Comparison of ENCODE assay signal across 21 cellular contexts in the genomic region with DNA sequence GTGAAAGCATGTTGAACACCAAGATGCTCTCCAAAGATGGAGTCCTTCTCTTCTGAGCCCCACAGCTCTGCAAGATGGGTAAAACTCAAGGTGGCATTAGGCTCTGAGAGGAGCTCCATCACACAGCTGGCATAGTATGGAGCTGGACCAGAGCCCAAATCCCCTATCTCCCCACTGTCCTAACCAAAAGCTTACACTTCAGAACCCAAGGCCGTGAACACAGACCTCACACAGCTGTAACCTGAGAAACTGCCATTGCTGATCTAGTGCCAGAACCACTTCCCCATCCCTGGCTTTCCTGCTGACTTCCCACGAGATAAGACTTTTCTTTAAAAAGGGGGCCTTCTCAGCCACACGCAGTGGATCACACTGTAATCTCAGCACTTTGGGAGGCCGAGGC. TPM values are rescaled to one million over a fixed set of nuclear protein-coding genes. Genes with fewer than 3 reads are reported as not detected.
DNase-seq lines count a peak whose midpoint lies in the region; ATAC-seq and TF ChIP-seq lines count a peak whose summit lies in the region.
"Had no signal": no experiment of that assay in that cellular context is flagged by ENCODE, and none has a peak within 500 bp of the region (broad histone marks: within the 10 kb centered on the region; RNA-seq: fewer than 3 reads in every experiment).

No MANE protein-coding gene starts in this region.

- H3K27me3 ChIP-seq in mesendoderm (ENCODE audit: insufficient read depth, low read length, poor library complexity), result no peaks in the 10 kb centered on the region
- H3K27me3 ChIP-seq: MG63 had no signal

- no peaks in the 10 kb centered on the region for H3K9me3 ChIP-seq in T-helper 17 cell (ENCODE audit: control insufficient read depth, low read length, poor library complexity, severe bottlenecking)
- H3K9me3 ChIP-seq: A549, Caco-2, MG63 had no signal

- H3K79me2 ChIP-seq in mesendoderm (ENCODE audit: control insufficient read depth, insufficient read depth, low read length), result no peaks in the 10 kb centered on the region

- no peak overlapping the region for H3K23ac ChIP-seq in mesendoderm (ENCODE audit: low read length)

- no peak overlapping the region for H3K27ac Mint-ChIP-seq in activated CD8-positive, alpha-beta memory T cell treated with anti-CD3 and anti-CD28 coated beads, Interleukin-2, amount 10 ng/mL, durations not matched to agents 7 days and 5 days
- no peak overlapping the region for H3K27ac Mint-ChIP-seq in T-helper 17 cell
- H3K27ac Mint-ChIP-seq: CD4-positive, alpha-beta T cell had no signal

- H3K4ac ChIP-seq in mesendoderm (ENCODE audit: low read depth, low read length), result no peak overlapping the region

- H3K4me3 ChIP-seq in astrocyte of the spinal cord (ENCODE audit: low read depth, low read length) (no peak overlapping the region), mesendoderm (ENCODE audit: low read length) (no peak overlapping the region)
- H3K4me3 ChIP-seq: A549, MG63 had no signal

- H2BK15ac ChIP-seq in mesendoderm (replicated peaks; ENCODE audit: low read depth), result no peak overlapping the region

- H3K27me3 Mint-ChIP-seq in activated CD8-positive, alpha-beta memory T cell treated with anti-CD3 and anti-CD28 coated beads, Interleukin-2, amount 10 ng/mL, durations not matched to agents 7 days and 5 days, result no peaks in the 10 kb centered on the region
- H3K27me3 Mint-ChIP-seq in T-helper 17 cell, result no peaks in the 10 kb centered on the region
- H3K27me3 Mint-ChIP-seq: CD4-positive, alpha-beta T cell had no signal

- no peak overlapping the region for H3K4me2 ChIP-seq in mesendoderm (ENCODE audit: low read length)
- H3K4me2 ChIP-seq: A549 had no signal

- H3K9me3 Mint-ChIP-seq in activated CD8-positive, alpha-beta memory T cell treated with anti-CD3 and anti-CD28 coated beads, Interleukin-2, amount 10 ng/mL, durations not matched to agents 7 days and 5 days (ENCODE audit: low read depth), result no peaks in the 10 kb centered on the region
- H3K9me3 Mint-ChIP-seq: CD4-positive, alpha-beta T cell had no signal

- peaks cover 8% of the 10 kb centered on the region for H3K36me3 Mint-ChIP-seq in activated CD8-positive, alpha-beta memory T cell treated with anti-CD3 and anti-CD28 coated beads, Interleukin-2, amount 10 ng/mL, durations not matched to agents 7 days and 5 days
- no peaks in the 10 kb centered on the region for H3K36me3 Mint-ChIP-seq in T-helper 17 cell (ENCODE audit: low read depth)

- no peak overlapping the region for H3K4me3 Mint-ChIP-seq in activated CD8-positive, alpha-beta memory T cell treated with anti-CD3 and anti-CD28 coated beads, Interleukin-2, amount 10 ng/mL, durations not matched to agents 7 days and 5 days
- H3K4me3 Mint-ChIP-seq in T-helper 17 cell, result no peak overlapping the region
- H3K4me3 Mint-ChIP-seq: CD4-positive, alpha-beta T cell had no signal

- H3K79me1 ChIP-seq in mesendoderm (ENCODE audit: low read length), result no peaks in the 10 kb centered on the region

- no CpG with 5 or more reads among the region's 4 CpGs for WGBS in mesendoderm (ENCODE audit: extremely low coverage, insufficient coverage, low lambda C conversion rate)

- no peak overlapping the region for H4K8ac ChIP-seq in mesendoderm (ENCODE audit: low read depth, low read length)

- H3K9ac ChIP-seq in mesendoderm (ENCODE audit: low read length), result no peak overlapping the region

- no peak for TF ChIP-seq CTCF in astrocyte of the spinal cord (IDR thresholded peaks at IDR 0.05; ENCODE audit: low read depth, low read length)

- in situ Hi-C loops in astrocyte of the spinal cord (cut with HindIII; ENCODE audit: low sequenced_read_pairs), result no loop called here

- CTCF ChIA-PET in activated CD8-positive, alpha-beta memory T cell treated with anti-CD3 and anti-CD28 coated beads, Interleukin-2, amount 10 ng/mL, durations not matched to agents 7 days and 5 days (lab: Charles Lee), result no interaction called here

- H3K36me3 ChIP-seq in mesendoderm (ENCODE audit: control insufficient read depth, insufficient read depth, low read length), result no peaks in the 10 kb centered on the region
- H3K36me3 ChIP-seq: MG63 had no signal

- ATAC-seq in activated CD8-positive, alpha-beta memory T cell treated with anti-CD3 and anti-CD28 coated beads, Interleukin-2, amount 10 ng/mL, durations not matched to agents 7 days and 5 days, result no peak
- no peak for ATAC-seq in GM19351 (IDR thresholded peaks at IDR 0.05; ENCODE audit: unreplicated experiment)
- no peak for ATAC-seq in T-helper 17 cell
- ATAC-seq: A549, HCT116 had no signal

- H3K18ac ChIP-seq in mesendoderm (ENCODE audit: low read length), result no peak overlapping the region

- peaks cover 2% of the 10 kb centered on the region for H3K4me1 Mint-ChIP-seq in activated CD8-positive, alpha-beta memory T cell treated with anti-CD3 and anti-CD28 coated beads, Interleukin-2, amount 10 ng/mL, durations not matched to agents 7 days and 5 days
- H3K4me1 Mint-ChIP-seq in T-helper 17 cell, result peaks cover 5% of the 10 kb centered on the region

- H4K5ac ChIP-seq in mesendoderm (ENCODE audit: low read length), result no peak overlapping the region

- H3K4me1 ChIP-seq in mesendoderm (ENCODE audit: control insufficient read depth, low read depth, low read length), result no peaks in the 10 kb centered on the region
- H3K4me1 ChIP-seq: A549, Caco-2 had no signal

- no peak overlapping the region for H2BK120ac ChIP-seq in mesendoderm (ENCODE audit: low read depth, low read length)

- H2BK5ac ChIP-seq in mesendoderm (ENCODE audit: low read length), result no peak overlapping the region

- peak; percentile 10 for DNase-seq in activated CD8-positive, alpha-beta memory T cell treated with anti-CD3 and anti-CD28 coated beads, Interleukin-2, amount 50 U/mL, for 48 hours
- no peak for DNase-seq in activated CD8-positive, alpha-beta memory T cell treated with anti-CD3 and anti-CD28 coated beads, Interleukin-2, amount 10 ng/mL, durations not matched to agents 7 days and 5 days
- DNase-seq in astrocyte of the spinal cord (ENCODE audit: low read depth, low spot score) (peak; percentile 18), mesendoderm (peak; percentile 17), T-helper 17 cell (no peak), RKO (ENCODE audit: low spot score) (no peak)
- DNase-seq: Caco-2; CD4-positive, alpha-beta T cell; EL; GOT3; Kasumi-1; MG63; NCI-H1092 treated with DMSO at 0.1 percent for 48 hours; NCI-H146; NCI-H2081; NCI-H446 treated with DMSO at 0.1 percent for 48 hours; NCI-H69; SHP77 had no signal

- no peak overlapping the region for H3K27ac ChIP-seq in mesendoderm (ENCODE audit: low read depth, low read length)
- H3K27ac ChIP-seq: A549 had no signal

- H3K56ac ChIP-seq in mesendoderm (ENCODE audit: low read length), result no peak overlapping the region

- H2AK5ac ChIP-seq in mesendoderm (ENCODE audit: low read length), result no peak overlapping the region

RNA-seq across cellular contexts. Expression of a gene that starts 25.0 kb away (rescaled TPM):
- total RNA-seq in activated CD8-positive, alpha-beta memory T cell treated with anti-CD3 and anti-CD28 coated beads, Interleukin-2, amount 10 ng/mL, durations not matched to agents 7 days and 5 days, result 10 to 100 TPM; 24.5 to 37.2 TPM
- 9.4 TPM for polyA plus RNA-seq in mesendoderm (2013, experiment 1 of 2)
- 11.5 TPM for polyA plus RNA-seq in mesendoderm (2013, experiment 2 of 2)
- 10 to 100 TPM; 33.4 to 36.9 TPM for total RNA-seq in T-helper 17 cell

Comparison
In these comparisons a context has a peak if more than half of its experiments do, and no peak if none do; other contexts are left out.
1. DNase-seq: peak in activated CD8-positive, alpha-beta memory T cell treated with anti-CD3 and anti-CD28 coated beads, Interleukin-2, amount 50 U/mL, for 48 hours (single experiment), astrocyte of the spinal cord (single experiment) and mesendoderm (single experiment); none in activated CD8-positive, alpha-beta memory T cell treated with anti-CD3 and anti-CD28 coated beads, Interleukin-2, amount 10 ng/mL, durations not matched to agents 7 days and 5 days (single experiment), T-helper 17 cell (0 of 3) and RKO (single experiment).